In the genomic region with DNA sequence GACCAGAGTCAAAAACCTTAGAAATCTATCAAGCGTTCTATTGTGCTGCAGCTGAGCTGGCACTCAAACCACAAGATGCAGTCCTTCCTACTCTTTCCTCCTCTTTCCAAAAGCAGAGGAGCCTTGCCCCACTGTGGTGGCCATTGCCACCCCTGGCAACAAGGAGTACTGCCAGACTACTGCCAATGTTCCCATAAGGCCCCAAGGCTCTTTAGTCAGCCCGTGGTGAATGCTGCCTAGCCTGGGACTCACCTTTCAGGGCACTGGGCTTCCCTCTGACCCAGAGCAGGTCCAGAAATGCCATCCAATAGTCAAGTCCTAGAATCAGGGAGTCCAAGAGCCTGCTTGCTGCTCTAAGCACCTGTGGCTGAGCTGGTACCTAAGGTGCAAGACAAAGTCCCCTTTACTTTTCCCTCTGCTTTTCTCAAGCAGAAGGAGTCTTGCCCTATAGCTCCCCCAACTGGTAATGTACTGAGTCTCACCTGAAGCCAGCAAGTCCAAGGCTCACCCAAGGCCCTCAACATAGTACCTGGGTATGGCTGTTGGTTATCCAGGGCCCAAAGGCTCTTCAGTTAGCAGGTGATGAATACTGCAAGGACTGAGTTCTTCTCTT, we compare ENCODE assay signal across 10 cellular contexts.
DNase-seq lines count a peak whose midpoint lies in the region; ATAC-seq and TF ChIP-seq lines count a peak whose summit lies in the region.
"Had no signal": no experiment of that assay in that cellular context is flagged by ENCODE, and none has a peak within 500 bp of the region (broad histone marks: within the 10 kb centered on the region; RNA-seq: fewer than 3 reads in every experiment).

No MANE protein-coding gene starts in this region.

- no peak for TF ChIP-seq POLR2A in upper lobe of left lung (IDR thresholded peaks at IDR 0.05)
- TF ChIP-seq POLR2A in tibial nerve (IDR thresholded peaks at IDR 0.05), result no peak

- H2AFZ ChIP-seq in PC-3 (ENCODE audit: low read length), result no peak overlapping the region

- no peaks in the 10 kb centered on the region for H3F3A ChIP-seq in PC-3 (ENCODE audit: low read length, unreplicated experiment)

- no peak for ATAC-seq in left ventricle myocardium superior
- no peak for ATAC-seq in PC-3
- ATAC-seq in foreskin keratinocyte, result peak; percentile 87
- peak; percentile 32 to 74 for ATAC-seq in upper lobe of left lung (ENCODE audit: low FRiP score in 2 of 2)

- POLR2A ChIA-PET in PC-3 (lab: Charles Lee; ENCODE audit: unreplicated experiment), result no interaction called here

- TF ChIP-seq EP300 in upper lobe of left lung (IDR thresholded peaks at IDR 0.05), result no peak
- no peak for TF ChIP-seq EP300 in tibial nerve (IDR thresholded peaks at IDR 0.05)

- H3K4me1 ChIP-seq in cardiac muscle cell (ENCODE audit: low read depth) (no peaks in the 10 kb centered on the region), PC-3 (ENCODE audit: insufficient read depth, low read length) (no peaks in the 10 kb centered on the region), foreskin keratinocyte (no peaks in the 10 kb centered on the region), upper lobe of left lung (peaks cover 0 to 3% (median 0%) of the 10 kb centered on the region in 4 donors), tibial nerve (no peaks in the 10 kb centered on the region)

- intact Hi-C loops in left ventricle myocardium superior (cut with micrococcal nuclease), result no loop called here
- intact Hi-C loops in PC-3 (cut with micrococcal nuclease), result loop anchor here (2.0 kb wide), 1 partner anchor 132 kb away; no protein-coding TSS in a partner anchor

- H3K36me3 ChIP-seq in cardiac muscle cell (no peaks in the 10 kb centered on the region), PC-3 (ENCODE audit: low read depth, low read length) (no peaks in the 10 kb centered on the region), upper lobe of left lung (no peaks in the 10 kb centered on the region), tibial nerve (no peaks in the 10 kb centered on the region)
- H3K36me3 ChIP-seq: neutrophil had no signal

- H4K20me1 ChIP-seq in PC-3 (ENCODE audit: low read length), result no peaks in the 10 kb centered on the region

- H3K9me2 ChIP-seq in PC-3 (replicated peaks; ENCODE audit: low read length), result 0 out of 2 replicates have a peak, but pooled peaks cover 6% of the 10 kb centered on the region

- no peaks in the 10 kb centered on the region for H3K79me2 ChIP-seq in PC-3 (ENCODE audit: low read length)

- CTCF ChIA-PET in PC-3 (lab: Charles Lee), result no interaction called here

- H3K4me2 ChIP-seq in PC-3 (ENCODE audit: low read length), result no peak overlapping the region

- no peak overlapping the region for H3K27ac ChIP-seq in cardiac muscle cell
- H3K27ac ChIP-seq in PC-3 (ENCODE audit: low read length), result no peak overlapping the region
- H3K27ac ChIP-seq in foreskin keratinocyte, result no peak overlapping the region
- no peak overlapping the region for H3K27ac ChIP-seq in upper lobe of left lung
- no peak overlapping the region for H3K27ac ChIP-seq in tibial nerve
- H3K27ac ChIP-seq: neutrophil had no signal

- H3K27me3 ChIP-seq in cardiac muscle cell (no peaks in the 10 kb centered on the region), PC-3 (ENCODE audit: low read length) (no peaks in the 10 kb centered on the region), foreskin keratinocyte (no peaks in the 10 kb centered on the region), upper lobe of left lung (no peaks in the 10 kb centered on the region), tibial nerve (no peaks in the 10 kb centered on the region)
- H3K27me3 ChIP-seq: neutrophil had no signal

- TF ChIP-seq CTCF in cardiac muscle cell (IDR thresholded peaks at IDR 0.05; ENCODE audit: low read depth, low read length), result peak; percentile 46
- peak; percentile 78 for TF ChIP-seq CTCF in PC-3 (conservative IDR thresholded peaks at IDR 0.05; ENCODE audit: low read depth, low read length)
- peak; percentile 77 for TF ChIP-seq CTCF in foreskin keratinocyte (conservative IDR thresholded peaks at IDR 0.05)
- peak in 3 of 6 experiments; percentile 23 to 49 (median 41) for TF ChIP-seq CTCF in upper lobe of left lung (IDR thresholded peaks at IDR 0.05)
- TF ChIP-seq CTCF in tibial nerve (IDR thresholded peaks at IDR 0.05), result no peak

- 71 to 75% methylated on average over 1 to 2 of the region's 2 CpGs for WGBS in upper lobe of left lung, 2 donors
- WGBS in tibial nerve, 2 donors, result 77 to 83% methylated on average over 2 of the region's 2 CpGs

- no TSS peak for BruUV-seq in PC-3 (replicated peaks; lab: Mats Ljungman, UMichigan)

- H3K4me3 ChIP-seq in cardiac muscle cell (no peak overlapping the region), PC-3 (ENCODE audit: low read length) (no peak overlapping the region), upper lobe of left lung (no peak overlapping the region), tibial nerve (no peak overlapping the region)

- no peak overlapping the region for H3K9ac ChIP-seq in PC-3 (ENCODE audit: low read length)

- no peaks in the 10 kb centered on the region for H3K9me3 ChIP-seq in cardiac muscle cell (ENCODE audit: low read depth)
- 0 out of 2 replicates have a peak, but pooled peaks cover 4% of the 10 kb centered on the region for H3K9me3 ChIP-seq in PC-3 (ENCODE audit: low read length)
- peaks cover 0 to 13% (median 2%) of the 10 kb centered on the region in 4 donors for H3K9me3 ChIP-seq in upper lobe of left lung
- H3K9me3 ChIP-seq in tibial nerve, result peaks cover 0 to 41% (median 3%) of the 10 kb centered on the region in 4 donors
- H3K9me3 ChIP-seq: neutrophil had no signal

- DNase-seq in cardiac muscle cell (ENCODE audit: low read depth in 1 of 2, low spot score in 1 of 2) (peak; percentile 39 to 73), left ventricle myocardium superior (no peak), PC-3 (peak; percentile 76), foreskin keratinocyte (peak in 1 of 2 donors; percentile 55), upper lobe of left lung (peak in 1 of 2 donors; percentile 37), germinal center (ENCODE audit: low spot score) (no peak), NCI-H146 treated with DMSO at 0.1 percent for 48 hours (lab: John Stamatoyannopoulos, UW; ENCODE audit: unreplicated experiment) (no peak), tibial nerve (ENCODE audit: low spot score in 2 of 2) (no peak)
- DNase-seq: NCI-H1436 had no signal

Comparison
In these comparisons a context has a peak if more than half of its experiments do, and no peak if none do; other contexts are left out.
1. DNase-seq: peak in cardiac muscle cell (2 of 2) and PC-3 (single experiment); none in left ventricle myocardium superior (single experiment), germinal center (single experiment), NCI-H146 treated with DMSO at 0.1 percent for 48 hours (single experiment) and tibial nerve (0 of 2).
2. CTCF ChIP-seq: peak in cardiac muscle cell (single experiment), PC-3 (single experiment) and foreskin keratinocyte (single experiment); none in tibial nerve (0 of 5).
3. ATAC-seq: peak in foreskin keratinocyte (single experiment) and upper lobe of left lung (2 of 2); none in left ventricle myocardium superior (single experiment) and PC-3 (single experiment).